23 cellular contexts compared by ENCODE assay signal in the genomic region with DNA sequence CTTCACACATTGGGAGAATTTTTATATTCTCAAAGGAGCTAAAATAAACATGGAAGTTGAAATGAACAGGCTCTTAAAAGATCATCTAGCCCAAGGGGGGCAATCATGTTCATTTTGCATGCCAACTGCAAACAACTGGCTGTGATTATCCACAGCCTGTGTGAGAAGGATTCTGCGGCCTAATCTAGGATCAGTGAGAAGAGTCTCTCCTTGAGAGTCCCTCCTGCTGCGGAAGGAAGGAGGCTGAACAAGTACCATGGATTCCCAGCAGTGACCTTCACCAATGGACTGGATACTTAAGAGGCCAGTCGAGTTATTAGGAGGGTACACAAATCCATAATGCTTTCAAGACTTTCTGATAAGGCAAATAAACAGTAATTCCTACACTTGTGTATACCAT.
A peak's percentile ranks its signal among the peaks of the same experiment; 100 is the strongest.
DNase-seq lines count a peak whose midpoint lies in the region; ATAC-seq and TF ChIP-seq lines count a peak whose summit lies in the region.
"Had no signal": no experiment of that assay in that cellular context is flagged by ENCODE, and none has a peak within 500 bp of the region (broad histone marks: within the 10 kb centered on the region; RNA-seq: fewer than 3 reads in every experiment).

No MANE protein-coding gene starts in this region.

- H3K4me3 Mint-ChIP-seq in nephron progenitor cell: no peak overlapping the region
- H3K4me3 Mint-ChIP-seq: CD4-positive, CD25-positive, alpha-beta regulatory T cell had no signal

- H3K4me1 ChIP-seq in PC-9 (replicated peaks; ENCODE audit: insufficient read depth): no peaks in the 10 kb centered on the region
- H3K4me1 ChIP-seq: BLaER1, Peyer's patch had no signal

- H3K27ac Mint-ChIP-seq in nephron progenitor cell: peak overlapping the region; percentile 22

- no peak overlapping the region for H3K4me3 ChIP-seq in PC-9
- H3K4me3 ChIP-seq: BLaER1, GM23248, MG63, Peyer's patch, SK-N-MC had no signal

- CTCF ChIA-PET in PC-9 (lab: Charles Lee): no interaction called here
- CTCF ChIA-PET in RWPE1 (lab: Yijun Ruan, JAX): interaction anchor here (1.3 kb wide), 1 partner anchor 27 kb away, joined by 3 read pairs; no protein-coding TSS in a partner anchor

- no peaks in the 10 kb centered on the region for H3K27me3 ChIP-seq in PC-9 (ENCODE audit: insufficient read depth, low read depth)
- H3K27me3 ChIP-seq: BLaER1, MG63, Peyer's patch had no signal

- peaks cover 76% of the 10 kb centered on the region for H3K79me2 ChIP-seq in PC-9 (ENCODE audit: low read depth)

- H2AFZ ChIP-seq in PC-9: no peak overlapping the region
- H2AFZ ChIP-seq: GM23248 had no signal

- H3K36me3 Mint-ChIP-seq in nephron progenitor cell (ENCODE audit: low read depth): peaks cover 71% of the 10 kb centered on the region
- H3K36me3 Mint-ChIP-seq: CD4-positive, CD25-positive, alpha-beta regulatory T cell had no signal

- H3K36me3 ChIP-seq in PC-9 (ENCODE audit: low read depth): peaks cover 23% of the 10 kb centered on the region
- H3K36me3 ChIP-seq: BLaER1, Peyer's patch had no signal

- H3K4me1 Mint-ChIP-seq in nephron progenitor cell: peaks cover 12% of the 10 kb centered on the region
- H3K4me1 Mint-ChIP-seq: CD4-positive, CD25-positive, alpha-beta regulatory T cell had no signal

- no peak for ATAC-seq in HG02840 (IDR thresholded peaks at IDR 0.05; ENCODE audit: low FRiP score, unreplicated experiment)
- no peak for ATAC-seq in HG03039 (IDR thresholded peaks at IDR 0.05; ENCODE audit: unreplicated experiment)

- no peaks in the 10 kb centered on the region for H3K9me2 ChIP-seq in PC-9 (ENCODE audit: insufficient read depth)

- H3K9me3 ChIP-seq in PC-9 (ENCODE audit: insufficient read depth, low read depth): no peaks in the 10 kb centered on the region
- H3K9me3 ChIP-seq: BLaER1, MG63, Peyer's patch had no signal

- POLR2A ChIA-PET in PC-9 (lab: Charles Lee; ENCODE audit: unreplicated experiment): no interaction called here
- POLR2A ChIA-PET in RWPE1 (lab: Yijun Ruan, JAX; ENCODE audit: low non-redundant PET): no interaction called here

- TF ChIP-seq CTCF in nephron progenitor cell (IDR thresholded peaks at IDR 0.05) (no peak), PC-9 (conservative IDR thresholded peaks at IDR 0.05) (no peak), RWPE1 (conservative IDR thresholded peaks at IDR 0.05; ENCODE audit: low read depth) (no peak)

- no TSS peak for BruUV-seq in PC-9 (replicated peaks; lab: Mats Ljungman, UMichigan)

- H3K27me3 Mint-ChIP-seq in nephron progenitor cell (ENCODE audit: low read depth, poor library complexity): peaks cover 3% of the 10 kb centered on the region

- intact Hi-C loops in PC-9 (cut with micrococcal nuclease; ENCODE audit: unreplicated experiment): no loop called here

- DNase-seq in D341Med (ENCODE audit: low spot score) (peak; percentile 61), NCI-H2227 (lab: John Stamatoyannopoulos, UW; ENCODE audit: unreplicated experiment) (peak; percentile 46), NCI-H82 treated with DMSO at 0.1 percent for 48 hours (lab: John Stamatoyannopoulos, UW; ENCODE audit: unreplicated experiment) (peak; percentile 55), nephron progenitor cell (no peak), PC-9 (no peak), RWPE1 (ENCODE audit: low spot score) (no peak)
- DNase-seq: CD4-positive, CD25-positive, alpha-beta regulatory T cell; GM23248; H7; IMR-90; KG1; MG63; NCI-H1105 treated with DMSO at 0.1 percent for 48 hours; NCI-H187 treated with DMSO at 0.1 percent for 48 hours; NCI-H2171 treated with DMSO at 0.1 percent for 48 hours; NCI-H446; NCI-H526 treated with DMSO at 0.1 percent for 48 hours; Peyer's patch; SIG-M5 had no signal

- no peaks in the 10 kb centered on the region for H3K9me3 Mint-ChIP-seq in nephron progenitor cell

- H3K27ac ChIP-seq in PC-9 (no peak overlapping the region), RWPE1 (no peak overlapping the region)
- H3K27ac ChIP-seq: BLaER1, GM23248, SK-N-MC had no signal

- no peak overlapping the region for H3K4me2 ChIP-seq in PC-9
- H3K4me2 ChIP-seq: BLaER1 had no signal

- H4K20me1 ChIP-seq in PC-9 (ENCODE audit: insufficient read depth): peaks cover 38% of the 10 kb centered on the region
- H4K20me1 ChIP-seq: BLaER1 had no signal

- H3F3A ChIP-seq in PC-9 (ENCODE audit: insufficient read depth, low read depth): peaks cover 43% of the 10 kb centered on the region; the same call in 1 of the 2 replicates

Comparison
In these comparisons a context has a peak if more than half of its experiments do, and no peak if none do; other contexts are left out.
1. DNase-seq: peak in D341Med (single experiment), NCI-H2227 (single experiment) and NCI-H82 treated with DMSO at 0.1 percent for 48 hours (single experiment); none in nephron progenitor cell (single experiment), PC-9 (0 of 2) and RWPE1 (single experiment).